ENCODE assay signal across 26 cellular contexts in genomic region chr14:102603293-102603907, GRCh38. TPM values are rescaled to one million over a fixed set of nuclear protein-coding genes. Genes with fewer than 3 reads are reported as not detected.
DNase-seq lines count a peak whose midpoint lies in the region; ATAC-seq, FAIRE-seq and TF ChIP-seq lines count a peak whose summit lies in the region.
"Had no signal": no experiment of that assay in that cellular context is flagged by ENCODE, and none has a peak within 500 bp of the region (broad histone marks: within the 10 kb centered on the region; RNA-seq: fewer than 3 reads in every experiment).

No MANE protein-coding gene starts in this region.

- no peak overlapping the region for H2BK15ac ChIP-seq in H9 (ENCODE audit: low read depth, low read length)

- H2AFZ ChIP-seq in H9 (ENCODE audit: low read length) (no peak overlapping the region), keratinocyte (ENCODE audit: control insufficient read depth, low read length) (no peak overlapping the region), GM23248 (no peak overlapping the region)

- no peak overlapping the region for H2BK5ac ChIP-seq in H9 (ENCODE audit: insufficient read length, low read length)

- H3K9me2 ChIP-seq in GM23248 (ENCODE audit: insufficient read depth): no peaks in the 10 kb centered on the region

- POLR2A ChIA-PET in RWPE1 (lab: Yijun Ruan, JAX; ENCODE audit: low non-redundant PET): no interaction called here

- no peaks in the 10 kb centered on the region for H3K27me3 Mint-ChIP-seq in H9 (ENCODE audit: low read depth)
- no peaks in the 10 kb centered on the region for H3K27me3 Mint-ChIP-seq in stimulated activated naive B cell treated with anti-CD40 and anti-IgM and Interleukin-4, amounts not matched to agents 10 μg/mL and 1 μg/mL and 100 μg/mL, for 72 hours
- H3K27me3 Mint-ChIP-seq: activated naive CD8-positive, alpha-beta T cell treated with anti-CD3 and anti-CD28 coated beads, Interleukin-2, amount 50 U/mL, for 24 hours had no signal

- H3K4me3 ChIP-seq in keratinocyte (ENCODE audit: control insufficient read depth in 2 of 3, extremely low read depth in 1 of 3, insufficient read depth in 2 of 3, low read depth in 1 of 3, low read length in 3 of 3) (no peak overlapping the region), colonic mucosa (no peak overlapping the region), GM23248 (no peak overlapping the region), SJCRH30 (no peak overlapping the region)
- H3K4me3 ChIP-seq: mucosa of descending colon had no signal

- no peak overlapping the region for H3K4me2 ChIP-seq in H9 (ENCODE audit: insufficient read depth, insufficient read length, low read length)
- H3K4me2 ChIP-seq in keratinocyte (ENCODE audit: control insufficient read depth, extremely low read depth, insufficient read depth, low read depth, low read length): peak overlapping the region; percentile 10
- H3K4me2 ChIP-seq in GM23248 (ENCODE audit: unreplicated experiment): no peak overlapping the region

- no peak for FAIRE-seq in keratinocyte (lab: Jason Lieb, UNC)
- FAIRE-seq: GM18507 had no signal

- no peak overlapping the region for H4K8ac ChIP-seq in H9 (replicated peaks; ENCODE audit: insufficient read length, low read depth, low read length)

- 0 out of 2 replicates have a peak, but pooled peaks cover 6% of the 10 kb centered on the region for H3F3A ChIP-seq in GM23248 (ENCODE audit: insufficient read depth)

- TF ChIP-seq CTCF in H9 (conservative IDR thresholded peaks at IDR 0.05) (no peak), RWPE1 (conservative IDR thresholded peaks at IDR 0.05; ENCODE audit: low read depth) (no peak), keratinocyte (optimal IDR thresholded peaks at IDR 0.05 in 1 of 3, IDR thresholded peaks at IDR 0.05 in 1 of 3, conservative IDR thresholded peaks at IDR 0.05 in 1 of 3; ENCODE audit: extremely low read depth in 1 of 3, insufficient read depth in 2 of 3, low read length in 3 of 3) (no peak), colonic mucosa (IDR thresholded peaks at IDR 0.05) (no peak)

- H3K9me3 Mint-ChIP-seq in H9: no peaks in the 10 kb centered on the region
- H3K9me3 Mint-ChIP-seq in stimulated activated naive B cell treated with anti-CD40 and anti-IgM and Interleukin-4, amounts not matched to agents 10 μg/mL and 1 μg/mL and 100 μg/mL, for 72 hours: peaks cover 0 to 2% of the 10 kb centered on the region in 2 donors
- H3K9me3 Mint-ChIP-seq: activated naive CD8-positive, alpha-beta T cell treated with anti-CD3 and anti-CD28 coated beads, Interleukin-2, amount 50 U/mL, for 24 hours had no signal

- H3K27ac Mint-ChIP-seq in H9: peak overlapping the region; percentile 6 to 94 (median 69); a peak in 4 of 7 replicates
- H3K27ac Mint-ChIP-seq in stimulated activated naive B cell treated with anti-CD40 and anti-IgM and Interleukin-4, amounts not matched to agents 10 μg/mL and 1 μg/mL and 100 μg/mL, for 72 hours: peak overlapping the region; percentile 83
- H3K27ac Mint-ChIP-seq: activated naive CD8-positive, alpha-beta T cell treated with anti-CD3 and anti-CD28 coated beads, Interleukin-2, amount 50 U/mL, for 24 hours had no signal

- no peak overlapping the region for H3K27ac ChIP-seq in H9 (ENCODE audit: insufficient read length, low read depth, low read length)
- peak overlapping the region; percentile 51 for H3K27ac ChIP-seq in RWPE1
- H3K27ac ChIP-seq in keratinocyte (ENCODE audit: control insufficient read depth, insufficient read depth, low read length): peak overlapping the region; percentile 58
- H3K27ac ChIP-seq in colonic mucosa: no peak overlapping the region
- no peak overlapping the region for H3K27ac ChIP-seq in GM23248
- H3K27ac ChIP-seq in SJCRH30: no peak overlapping the region

- in situ Hi-C loops in GM23248 (cut with MboI): no loop called here

- H3K4me1 ChIP-seq in H9 (ENCODE audit: insufficient read depth, low read length) (no peaks in the 10 kb centered on the region), keratinocyte (ENCODE audit: control insufficient read depth, extremely low read depth, insufficient read depth, low read length) (peaks cover 42% of the 10 kb centered on the region), colonic mucosa (no peaks in the 10 kb centered on the region), GM23248 (ENCODE audit: insufficient read depth) (peaks cover 21% of the 10 kb centered on the region), SJCRH30 (peaks cover 15% of the 10 kb centered on the region)

- no peak overlapping the region for H4K91ac ChIP-seq in H9 (ENCODE audit: insufficient read length, low read depth, low read length)

- H3K18ac ChIP-seq in H9 (ENCODE audit: insufficient read length, low read depth, low read length): no peak overlapping the region

- no peak overlapping the region for H2BK20ac ChIP-seq in H9 (ENCODE audit: low read depth, low read length, poor library complexity, severe bottlenecking)

- H3K4ac ChIP-seq in H9 (ENCODE audit: low read depth, low read length): no peak overlapping the region

- H3K56ac ChIP-seq in H9 (ENCODE audit: insufficient read length, low read depth, low read length): no peak overlapping the region

- no peak overlapping the region for H3K9ac ChIP-seq in H9 (ENCODE audit: extremely low read depth, insufficient read length, low read length)
- H3K9ac ChIP-seq in keratinocyte (ENCODE audit: control insufficient read depth, extremely low read depth, insufficient read depth, low read length): no peak overlapping the region
- no peak overlapping the region for H3K9ac ChIP-seq in colonic mucosa (ENCODE audit: low read depth in 2 of 2, low read length in 2 of 2)
- no peak overlapping the region for H3K9ac ChIP-seq in GM23248

- no peaks in the 10 kb centered on the region for H3K9me3 ChIP-seq in H9 (ENCODE audit: control insufficient read depth, low read depth, low read length)
- H3K9me3 ChIP-seq in keratinocyte (ENCODE audit: control insufficient read depth, low read depth, low read length): no peaks in the 10 kb centered on the region
- H3K9me3 ChIP-seq in colonic mucosa: no peaks in the 10 kb centered on the region
- H3K9me3 ChIP-seq in GM23248 (ENCODE audit: low read depth): no peaks in the 10 kb centered on the region
- no peaks in the 10 kb centered on the region for H3K9me3 ChIP-seq in SJCRH30 (replicated peaks)
- H3K9me3 ChIP-seq: mucosa of descending colon had no signal

- no peak overlapping the region for H2BK12ac ChIP-seq in H9 (ENCODE audit: insufficient read length, low read depth, low read length)

- peaks cover 5% of the 10 kb centered on the region for H3K9me1 ChIP-seq in keratinocyte (ENCODE audit: control insufficient read depth, extremely low read depth, insufficient read depth, low read length)

- peaks cover 35% of the 10 kb centered on the region; the same call in 1 of the 2 replicates for H3K79me2 ChIP-seq in H9 (ENCODE audit: insufficient read depth, low read length)
- peaks cover 93% of the 10 kb centered on the region for H3K79me2 ChIP-seq in keratinocyte (ENCODE audit: control insufficient read depth, insufficient read depth, low read length)
- peaks cover 100% of the 10 kb centered on the region for H3K79me2 ChIP-seq in GM23248 (ENCODE audit: insufficient read depth)

- DNase-seq in H9: no peak
- no peak for DNase-seq in RWPE1 (ENCODE audit: low spot score)
- no peak for DNase-seq in keratinocyte (ENCODE audit: low read depth, low spot score)
- no peak for DNase-seq in stimulated activated naive B cell treated with anti-CD40 and anti-IgM and Interleukin-4, amounts not matched to agents 10 μg/mL and 1 μg/mL and 100 μg/mL, for 72 hours
- DNase-seq in colonic mucosa: no peak
- no peak for DNase-seq in GM23248
- DNase-seq in SJCRH30: no peak
- DNase-seq: activated CD4-positive, alpha-beta T cell treated with anti-CD3 and anti-CD28 coated beads, Interleukin-2, amount 50 U/mL, for 48 hours; activated gamma-delta T cell; activated naive CD8-positive, alpha-beta T cell treated with anti-CD3 and anti-CD28 coated beads, Interleukin-2, amount 50 U/mL, for 24 hours; cerebellar nuclear complex; DMS53; effector CD8-positive, alpha-beta T cell; foreskin melanocyte; GDM1; H7; hippocampal formation; mucosa of descending colon; NCI-H2081; NCI-H774; OCI-M1; right cardiac atrium; Right ventricle myocardium superior; stimulated activated CD4-positive, alpha-beta T cell treated with anti-CD3 and anti-CD28 coated beads, Interleukin-4, amount 100 ng/mL, for 24 hours; stimulated activated naive CD8-positive, alpha-beta T cell treated with anti-CD3 and anti-CD28 coated beads, Interleukin-15, Interleukin-2, amounts not matched to agents 100 U/mL and 50 U/mL, for 24 hours had no signal

- H3K79me1 ChIP-seq in H9 (ENCODE audit: insufficient read depth, low read depth, low read length, poor library complexity, severe bottlenecking): peaks cover 13% of the 10 kb centered on the region

- H3K27me3 ChIP-seq in H9 (ENCODE audit: insufficient read depth, low read length) (no peaks in the 10 kb centered on the region), keratinocyte (ENCODE audit: control insufficient read depth, extremely low read depth, insufficient read depth, low read length) (no peaks in the 10 kb centered on the region), colonic mucosa (no peaks in the 10 kb centered on the region), GM23248 (replicated peaks; ENCODE audit: insufficient read depth) (no peaks in the 10 kb centered on the region), SJCRH30 (no peaks in the 10 kb centered on the region)

- no peak overlapping the region for H3K23ac ChIP-seq in H9 (ENCODE audit: insufficient read length, low read depth, low read length)

- no peak overlapping the region for H3K14ac ChIP-seq in H9 (ENCODE audit: insufficient read depth, low read length)

- H3K36me3 ChIP-seq in keratinocyte (ENCODE audit: control insufficient read depth in 2 of 2, extremely low read depth in 1 of 2, insufficient read depth in 2 of 2, low read length in 2 of 2) (peaks cover 4 to 11% of the 10 kb centered on the region in 2 experiments), colonic mucosa (no peaks in the 10 kb centered on the region), GM23248 (ENCODE audit: low read depth) (no peaks in the 10 kb centered on the region), SJCRH30 (0 out of 2 replicates have a peak, but pooled peaks cover 9% of the 10 kb centered on the region)

- dilution Hi-C loops in keratinocyte (cut with MboI; ENCODE audit: extremely low pct_ligation_motif_present, low sequenced_read_pairs): no loop called here

- intact Hi-C loops in colonic mucosa (cut with DNase I): no loop called here

- ATAC-seq in stimulated activated naive B cell treated with anti-CD40 and anti-IgM and Interleukin-4, amounts not matched to agents 10 μg/mL and 1 μg/mL and 100 μg/mL, for 72 hours (replicated peaks): no peak
- ATAC-seq: activated naive CD8-positive, alpha-beta T cell treated with anti-CD3 and anti-CD28 coated beads, Interleukin-2, amount 50 U/mL, for 24 hours; mucosa of descending colon; right cardiac atrium; stimulated activated naive CD8-positive, alpha-beta T cell treated with anti-CD3 and anti-CD28 coated beads, Interleukin-15, Interleukin-2, amounts not matched to agents 100 U/mL and 50 U/mL, for 24 hours had no signal

- no peak overlapping the region for H4K5ac ChIP-seq in H9 (ENCODE audit: insufficient read length, low read depth, low read length)

- WGBS in H9 (ENCODE audit: extremely low coverage, insufficient read length, low lambda C conversion rate): no CpG with 5 or more reads among the region's 4 CpGs
- WGBS in GM23248 (ENCODE audit: low coverage in 1 of 2, low lambda C conversion rate in 2 of 2, missing lambda C conversion rate in 2 of 2), 2 experiments: 78 to 84% methylated on average over 4 of the region's 4 CpGs

- no peak overlapping the region for H2AK5ac ChIP-seq in H9 (ENCODE audit: insufficient read length, low read length)

- H3K23me2 ChIP-seq in H9 (ENCODE audit: insufficient read length, low read depth, low read length, poor library complexity, severe bottlenecking): no peaks in the 10 kb centered on the region

- peaks cover 4 to 10% of the 10 kb centered on the region in 2 experiments for H3K4me1 Mint-ChIP-seq in H9
- H3K4me1 Mint-ChIP-seq in stimulated activated naive B cell treated with anti-CD40 and anti-IgM and Interleukin-4, amounts not matched to agents 10 μg/mL and 1 μg/mL and 100 μg/mL, for 72 hours: peaks cover 27 to 69% of the 10 kb centered on the region in 2 donors

- CTCF ChIA-PET in RWPE1 (lab: Yijun Ruan, JAX): interaction anchor here (0.6 to 0.8 kb wide), 3 partner anchors 40 to 1239 kb away, joined by 3 to 4 read pairs (median 4); no protein-coding TSS in a partner anchor

- H4K20me1 ChIP-seq in H9 (ENCODE audit: control insufficient read depth, insufficient read depth, insufficient read length) (no peaks in the 10 kb centered on the region), keratinocyte (ENCODE audit: control insufficient read depth, extremely low read depth, insufficient read depth, low read length) (peaks cover 25% of the 10 kb centered on the region), GM23248 (ENCODE audit: insufficient read depth) (no peaks in the 10 kb centered on the region; the same call in 1 of the 2 replicates)

- H3K36me3 Mint-ChIP-seq in H9 (ENCODE audit: insufficient read depth in 1 of 3, low read depth in 3 of 3): peaks cover 0 to 18% (median 15%) of the 10 kb centered on the region in 3 experiments; a peak in 3 of 7 replicates
- H3K36me3 Mint-ChIP-seq in stimulated activated naive B cell treated with anti-CD40 and anti-IgM and Interleukin-4, amounts not matched to agents 10 μg/mL and 1 μg/mL and 100 μg/mL, for 72 hours: peaks cover 17 to 34% of the 10 kb centered on the region in 2 donors

- H3T11ph ChIP-seq in H9 (ENCODE audit: low read length): no peak overlapping the region

- no peak overlapping the region for H3K4me3 Mint-ChIP-seq in H9
- peak overlapping the region in 1 of 2 donors; percentile 43 for H3K4me3 Mint-ChIP-seq in stimulated activated naive B cell treated with anti-CD40 and anti-IgM and Interleukin-4, amounts not matched to agents 10 μg/mL and 1 μg/mL and 100 μg/mL, for 72 hours
- H3K4me3 Mint-ChIP-seq: activated naive CD8-positive, alpha-beta T cell treated with anti-CD3 and anti-CD28 coated beads, Interleukin-2, amount 50 U/mL, for 24 hours had no signal

- H2BK120ac ChIP-seq in H9 (ENCODE audit: low read depth, low read length, poor library complexity, severe bottlenecking): no peak overlapping the region

RNA-seq across cellular contexts. Expression of gene RCOR1, which starts 11.0 kb away (rescaled TPM):
- total RNA-seq in H9 (2021) (34.1 and 34.5 TPM in 2 replicates), colonic mucosa (10 to 100 TPM; 30.0 to 43.2 TPM)
- polyA plus RNA-seq in keratinocyte (19.7 to 29.8 TPM (median 27.0 TPM) in 3 replicates), GM23248 (2016; fragmentation: Nextera tagmentation; extraction: Ambion mirVana) (3.2 and 3.4 TPM in 2 replicates)
- polyA plus RNA-seq in keratinocyte (2011; ENCODE audit: low read depth): 23.3 TPM
- polyA plus RNA-seq in keratinocyte (2011; cell fraction: cytosol; rRNA removed): 16.1 and 28.6 TPM in 2 replicates
- polyA plus RNA-seq in keratinocyte (2011; cell fraction: nucleus; rRNA removed): 35.0 and 41.8 TPM in 2 replicates
- 21.3 and 21.9 TPM in 2 replicates for polyA plus RNA-seq in keratinocyte (2012; ENCODE audit: low replicate concordance)
- 18.8 to 39.6 TPM (median 26.1 TPM) in 3 replicates for polyA minus RNA-seq in keratinocyte
- polyA minus RNA-seq in keratinocyte (2011; cell fraction: cytosol; rRNA and poly(A)+ RNA removed): 17.8 TPM
- polyA minus RNA-seq in keratinocyte (2011; cell fraction: nucleus; rRNA and poly(A)+ RNA removed): 30.0 and 53.4 TPM in 2 replicates
- total RNA-seq in GM23248 (2014; rRNA removed; shearing (Covaris generic)): 13.0 and 15.6 TPM in 2 replicates
- 16.7 and 18.2 TPM in 2 replicates for total RNA-seq in SJCRH30 (2014; rRNA removed; shearing (Covaris generic))

Comparison
In these comparisons a context has a peak if more than half of its experiments do, and no peak if none do; other contexts are left out.
1. H3K27ac ChIP-seq: peak in RWPE1 (single experiment) and keratinocyte (single experiment); none in H9 (single experiment), colonic mucosa (single experiment), GM23248 (single experiment) and SJCRH30 (single experiment).